28 cellular contexts compared by ENCODE assay signal in genomic region chr4:16900325-16900724, GRCh38. TPM values are rescaled to one million over a fixed set of nuclear protein-coding genes. Genes with fewer than 3 reads are reported as not detected.
"Had no signal": no experiment of that assay in that cellular context is flagged by ENCODE, and none has a peak within 500 bp of the region (broad histone marks: within the 10 kb centered on the region; RNA-seq: fewer than 3 reads in every experiment).

No MANE protein-coding gene starts in this region.

- H3K36me3 Mint-ChIP-seq: stimulated activated naive B cell treated with anti-CD40 and anti-IgM and Interleukin-4, amounts not matched to agents 10 μg/mL and 1 μg/mL and 100 μg/mL, for 72 hours had no signal

- DNase-seq: activated CD4-positive, alpha-beta T cell treated with anti-CD3 and anti-CD28 coated beads for 48 hours; activated CD4-positive, alpha-beta T cell treated with anti-CD3 and anti-CD28 coated beads, Interleukin-2, amount 50 U/mL, for 48 hours; activated CD8-positive, alpha-beta memory T cell treated with anti-CD3 and anti-CD28 coated beads, Interleukin-2, amount 50 U/mL, for 48 hours; activated gamma-delta T cell treated with Interleukin-2 at 50 U/mL for 16 hours; activated naive CD4-positive, alpha-beta T cell treated with anti-CD3 and anti-CD28 coated beads, Interleukin-2, amount 50 U/mL, for 16 hours; activated T-cell treated with anti-CD3 and anti-CD28 coated beads, Interleukin-2, amount 50 U/mL, for 4 hours; amniotic stem cell; caudate nucleus; cortex of kidney; foreskin fibroblast; heart left ventricle; kidney glomerular epithelial cell; lower lobe of right lung; mesenchymal stem cell; stimulated activated CD4-positive, alpha-beta T cell treated with anti-CD3 and anti-CD28 coated beads, Interleukin-15, amount 100 ng/mL, for 24 hours; stimulated activated CD4-positive, alpha-beta T cell treated with anti-CD3 and anti-CD28 coated beads, Interleukin-2, amount 100 ng/mL, for 24 hours; stimulated activated naive B cell treated with anti-CD40 and anti-IgM and Interleukin-4, amounts not matched to agents 10 μg/mL and 1 μg/mL and 100 μg/mL, for 72 hours; stomach; T-helper 9 cell; thyroid gland; upper lobe of right lung had no signal

- H3K4me3 ChIP-seq: heart left ventricle, lower lobe of right lung, right atrium auricular region, stomach, thyroid gland, upper lobe of right lung had no signal

- H3K9me3 ChIP-seq: heart left ventricle, lower lobe of right lung, right atrium auricular region, stomach, thyroid gland, upper lobe of right lung had no signal

- H3K27me3 ChIP-seq: heart left ventricle, stomach, thyroid gland, upper lobe of right lung had no signal

- H3K27ac ChIP-seq: lower lobe of right lung, right atrium auricular region, stomach, thyroid gland, upper lobe of right lung, VCaP had no signal

- ATAC-seq: activated CD4-positive, CD25-positive, alpha-beta regulatory T cell treated with anti-CD3 and anti-CD28 coated beads, Interleukin-2, amount 50 U/mL, for 24 hours; activated T-cell treated with anti-CD3 and anti-CD28 coated beads, Interleukin-2, amount 50 U/mL, for 4 hours; activated T-helper 17 cell treated with anti-CD3 and anti-CD28 coated beads, Interleukin-2, amount 50 U/mL, for 72 hours; esophagus mucosa; heart left ventricle; left lobe of liver; lower lobe of right lung; stimulated activated naive B cell treated with anti-CD40 and anti-IgM and Interleukin-4, amounts not matched to agents 10 μg/mL and 1 μg/mL and 100 μg/mL, for 72 hours; upper lobe of right lung had no signal

- H3K4me3 Mint-ChIP-seq: activated T-cell treated with anti-CD3 and anti-CD28 coated beads, Interleukin-2, amount 50 U/mL, for 4 hours; activated T-helper 17 cell treated with anti-CD3 and anti-CD28 coated beads, Interleukin-2, amount 50 U/mL, for 72 hours; stimulated activated naive B cell treated with anti-CD40 and anti-IgM and Interleukin-4, amounts not matched to agents 10 μg/mL and 1 μg/mL and 100 μg/mL, for 72 hours; T-helper 1 cell treated with Interleukin-12 subunit alpha and Interleukin-12 subunit beta and Interleukin-4 antibody, amounts not matched to agents 30 μg/mL and 1 μg/mL, for 36 hours had no signal

- H3K9me3 Mint-ChIP-seq: activated T-cell treated with anti-CD3 and anti-CD28 coated beads, Interleukin-2, amount 50 U/mL, for 4 hours; activated T-helper 17 cell treated with anti-CD3 and anti-CD28 coated beads, Interleukin-2, amount 50 U/mL, for 72 hours; stimulated activated naive B cell treated with anti-CD40 and anti-IgM and Interleukin-4, amounts not matched to agents 10 μg/mL and 1 μg/mL and 100 μg/mL, for 72 hours; T-helper 1 cell treated with Interleukin-12 subunit alpha and Interleukin-12 subunit beta and Interleukin-4 antibody, amounts not matched to agents 30 μg/mL and 1 μg/mL, for 36 hours had no signal

- H3K4me1 Mint-ChIP-seq: activated T-helper 17 cell treated with anti-CD3 and anti-CD28 coated beads, Interleukin-2, amount 50 U/mL, for 72 hours had no signal

- H3K36me3 ChIP-seq: heart left ventricle, lower lobe of right lung, right atrium auricular region, stomach, thyroid gland, upper lobe of right lung had no signal

- H3K27ac Mint-ChIP-seq: activated T-helper 17 cell treated with anti-CD3 and anti-CD28 coated beads, Interleukin-2, amount 50 U/mL, for 72 hours; stimulated activated naive B cell treated with anti-CD40 and anti-IgM and Interleukin-4, amounts not matched to agents 10 μg/mL and 1 μg/mL and 100 μg/mL, for 72 hours; T-helper 1 cell treated with Interleukin-12 subunit alpha and Interleukin-12 subunit beta and Interleukin-4 antibody, amounts not matched to agents 30 μg/mL and 1 μg/mL, for 36 hours had no signal

RNA-seq across cellular contexts. Expression of gene LDB2, which starts 1.9 kb away (rescaled TPM):
- total RNA-seq: activated T-helper 17 cell treated with anti-CD3 and anti-CD28 coated beads, Interleukin-2, amount 50 U/mL, for 72 hours had no signal
